In the genomic region with DNA sequence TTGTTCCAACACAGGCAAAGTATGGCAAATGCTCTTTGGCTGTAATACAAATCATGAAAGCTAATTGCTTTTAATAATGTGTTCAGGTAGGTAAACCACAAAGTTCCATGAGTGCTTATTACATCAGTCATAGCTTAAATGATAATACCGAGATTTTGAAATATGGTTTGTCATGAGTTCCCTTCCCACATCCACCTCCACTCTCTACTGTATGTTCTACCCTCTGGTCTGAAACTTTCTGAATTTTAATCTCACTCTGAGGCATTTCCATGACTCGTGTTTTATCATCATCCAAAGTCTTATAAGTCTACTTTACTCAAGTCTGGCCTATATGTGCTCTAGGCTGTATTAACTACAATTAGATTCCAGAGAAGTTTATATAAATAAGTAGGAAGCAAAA, we compare ENCODE assay signal across 17 cellular contexts.
DNase-seq lines count a peak whose midpoint lies in the region; FAIRE-seq and TF ChIP-seq lines count a peak whose summit lies in the region.
"Had no signal": no experiment of that assay in that cellular context is flagged by ENCODE, and none has a peak within 500 bp of the region (broad histone marks: within the 10 kb centered on the region; RNA-seq: fewer than 3 reads in every experiment).

No MANE protein-coding gene starts in this region.

- H3K9ac ChIP-seq in keratinocyte (ENCODE audit: control insufficient read depth, extremely low read depth, insufficient read depth, low read length), result no peak overlapping the region
- H3K9ac ChIP-seq: BLaER1 treated with 17β-estradiol and CSF1 and Interleukin-3, amounts not matched to agents 10 nM and 100 nM; GM23248 had no signal

- FAIRE-seq in bronchial epithelial cell (lab: Jason Lieb, UNC) (no peak), keratinocyte (lab: Jason Lieb, UNC) (no peak), D721Med (lab: Jason Lieb, UNC) (no peak), HTR-8/SVneo (lab: Jason Lieb, UNC) (no peak)
- FAIRE-seq: G401.6, GM12891 had no signal

- H3K4me3 ChIP-seq in bronchial epithelial cell (ENCODE audit: low read depth, low read length) (no peak overlapping the region), keratinocyte (ENCODE audit: control insufficient read depth in 2 of 3, extremely low read depth in 1 of 3, insufficient read depth in 2 of 3, low read depth in 1 of 3, low read length in 3 of 3) (no peak overlapping the region)
- H3K4me3 ChIP-seq: BLaER1 treated with 17β-estradiol and CSF1 and Interleukin-3, amounts not matched to agents 10 nM and 100 nM; GM23248; HAP-1 had no signal

- H3K27ac ChIP-seq in keratinocyte (ENCODE audit: control insufficient read depth, insufficient read depth, low read length), result no peak overlapping the region
- H3K27ac ChIP-seq: BLaER1 treated with 17β-estradiol and CSF1 and Interleukin-3, amounts not matched to agents 10 nM and 100 nM; GM23248; HL-60 had no signal

- H3K4me2 ChIP-seq in keratinocyte (ENCODE audit: control insufficient read depth, extremely low read depth, insufficient read depth, low read depth, low read length), result no peak overlapping the region
- H3K4me2 ChIP-seq: BLaER1 treated with 17β-estradiol and CSF1 and Interleukin-3, amounts not matched to agents 10 nM and 100 nM had no signal

- H3K79me2 ChIP-seq in keratinocyte (ENCODE audit: control insufficient read depth, insufficient read depth, low read length), result no peaks in the 10 kb centered on the region

- H3K36me3 ChIP-seq in bronchial epithelial cell (ENCODE audit: control insufficient read depth, insufficient read depth, low read length) (no peaks in the 10 kb centered on the region), keratinocyte (ENCODE audit: control insufficient read depth in 2 of 2, extremely low read depth in 1 of 2, insufficient read depth in 2 of 2, low read length in 2 of 2) (no peaks in the 10 kb centered on the region)
- H3K36me3 ChIP-seq: BLaER1 treated with 17β-estradiol and CSF1 and Interleukin-3, amounts not matched to agents 10 nM and 100 nM; HAP-1 had no signal

- no peak overlapping the region for H2AFZ ChIP-seq in keratinocyte (ENCODE audit: control insufficient read depth, low read length)
- H2AFZ ChIP-seq: GM23248 had no signal

- H3K27me3 ChIP-seq in bronchial epithelial cell (ENCODE audit: control insufficient read depth, insufficient read depth, low read length) (no peaks in the 10 kb centered on the region), keratinocyte (ENCODE audit: control insufficient read depth, extremely low read depth, insufficient read depth, low read length) (no peaks in the 10 kb centered on the region)
- H3K27me3 ChIP-seq: BLaER1 treated with 17β-estradiol and CSF1 and Interleukin-3, amounts not matched to agents 10 nM and 100 nM had no signal

- no peaks in the 10 kb centered on the region for H3K4me1 ChIP-seq in keratinocyte (ENCODE audit: control insufficient read depth, extremely low read depth, insufficient read depth, low read length)
- H3K4me1 ChIP-seq: BLaER1 treated with 17β-estradiol and CSF1 and Interleukin-3, amounts not matched to agents 10 nM and 100 nM had no signal

- H3K9me3 ChIP-seq in keratinocyte (ENCODE audit: control insufficient read depth, low read depth, low read length), result no peaks in the 10 kb centered on the region
- H3K9me3 ChIP-seq: BLaER1 treated with 17β-estradiol and CSF1 and Interleukin-3, amounts not matched to agents 10 nM and 100 nM; HAP-1 had no signal

- no peaks in the 10 kb centered on the region for H4K20me1 ChIP-seq in keratinocyte (ENCODE audit: control insufficient read depth, extremely low read depth, insufficient read depth, low read length)
- H4K20me1 ChIP-seq: BLaER1 treated with 17β-estradiol and CSF1 and Interleukin-3, amounts not matched to agents 10 nM and 100 nM had no signal

- dilution Hi-C loops in keratinocyte (cut with MboI; ENCODE audit: extremely low pct_ligation_motif_present, low sequenced_read_pairs), result no loop called here

- DNase-seq in SW480 (ENCODE audit: low spot score), result peak; percentile 22
- DNase-seq in bronchial epithelial cell (ENCODE audit: low read depth), result peak; percentile 56
- DNase-seq in keratinocyte (ENCODE audit: low read depth, low spot score), result peak; percentile 1
- DNase-seq in D721Med (ENCODE audit: insufficient read length, low spot score), result no peak
- DNase-seq in DMS79 (lab: John Stamatoyannopoulos, UW), result no peak
- DNase-seq in HTR-8/SVneo (ENCODE audit: insufficient read length, low spot score), result no peak
- DNase-seq: Calu3; CD8-positive, alpha-beta T cell; DMS 273 treated with DMSO at 0.1 percent for 48 hours; DMS53; GM23248; IMR-90 had no signal

- H3K9me1 ChIP-seq in keratinocyte (ENCODE audit: control insufficient read depth, extremely low read depth, insufficient read depth, low read length), result no peaks in the 10 kb centered on the region

- TF ChIP-seq CTCF in bronchial epithelial cell (IDR thresholded peaks at IDR 0.05; ENCODE audit: insufficient read depth, low read length, severe bottlenecking), result no peak
- no peak for TF ChIP-seq CTCF in keratinocyte (optimal IDR thresholded peaks at IDR 0.05 in 1 of 3, IDR thresholded peaks at IDR 0.05 in 1 of 3, conservative IDR thresholded peaks at IDR 0.05 in 1 of 3; ENCODE audit: extremely low read depth in 1 of 3, insufficient read depth in 2 of 3, low read length in 3 of 3)
- TF ChIP-seq CTCF in D721Med (IDR thresholded peaks at IDR 0.05; ENCODE audit: insufficient read depth, missing control alignments), result no peak

Comparison
In these comparisons a context has a peak if more than half of its experiments do, and no peak if none do; other contexts are left out.
1. DNase-seq: peak in SW480 (single experiment), bronchial epithelial cell (single experiment) and keratinocyte (single experiment); none in D721Med (single experiment), DMS79 (single experiment) and HTR-8/SVneo (single experiment).